10 cellular contexts compared by ENCODE assay signal in the genomic region with DNA sequence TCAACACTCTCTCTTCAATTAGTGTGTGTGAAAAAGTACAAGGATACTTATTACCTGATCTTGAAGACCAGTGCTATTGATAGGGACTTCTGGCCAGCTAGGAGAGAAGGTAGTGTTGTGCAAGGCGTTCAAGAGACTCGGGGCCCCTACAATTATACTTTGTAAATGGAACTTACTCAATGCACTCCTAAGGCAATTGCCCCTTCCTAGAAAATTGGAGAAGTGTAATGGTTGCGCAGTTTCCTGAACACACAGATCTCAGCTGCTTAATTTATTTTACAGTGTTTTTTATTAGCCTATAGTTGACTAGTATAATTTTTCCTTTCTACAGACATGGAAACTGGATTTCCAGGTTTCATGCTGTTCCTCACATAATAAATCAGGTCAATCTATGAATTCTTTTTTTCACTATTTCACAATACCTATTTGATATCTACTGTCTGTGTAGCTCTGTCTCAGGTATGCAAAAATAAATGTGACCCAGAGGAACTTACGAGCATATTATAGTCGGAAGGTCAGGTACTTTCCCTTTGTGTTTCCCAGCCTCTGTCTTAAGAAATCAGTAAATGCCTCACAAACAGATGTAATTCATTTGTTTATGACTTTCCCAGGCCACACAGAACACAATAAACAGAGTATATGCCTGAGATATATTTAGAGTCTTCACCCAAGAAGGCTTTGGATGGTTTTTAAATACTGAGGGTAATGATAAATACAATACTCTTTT.
DNase-seq lines count a peak whose midpoint lies in the region; FAIRE-seq and TF ChIP-seq lines count a peak whose summit lies in the region.
"Had no signal": no experiment of that assay in that cellular context is flagged by ENCODE, and none has a peak within 500 bp of the region (broad histone marks: within the 10 kb centered on the region; RNA-seq: fewer than 3 reads in every experiment).

No MANE protein-coding gene starts in this region.

- intact Hi-C loops in CD14-positive monocyte (cut with micrococcal nuclease): loop anchor here (5.0 to 10.0 kb wide), 3 partner anchors 50 to 90 kb away; partner anchors contain the start of gene TET2 (in 1 of the 2)

- H3K27ac ChIP-seq in epithelial cell of prostate (peak overlapping the region; percentile 28), tibial nerve (no peak overlapping the region)

- peaks cover 3 to 7% (median 5%) of the 10 kb centered on the region in 7 donors for H3K9me3 Mint-ChIP-seq in CD14-positive monocyte

- DNase-seq in CD14-positive monocyte (ENCODE audit: low spot score): no peak
- DNase-seq in GM19239 (ENCODE audit: insufficient read length, low spot score): no peak
- DNase-seq in MV-4-11 (lab: John Stamatoyannopoulos, UW): peak; percentile 77
- DNase-seq in epithelial cell of prostate (ENCODE audit: low read depth, low spot score): no peak
- no peak for DNase-seq in NCI-H524 (lab: John Stamatoyannopoulos, UW)
- DNase-seq in frontal cortex (ENCODE audit: low spot score in 2 of 2): no peak
- DNase-seq in HuH-7 (ENCODE audit: low spot score): no peak
- no peak for DNase-seq in tibial nerve (ENCODE audit: low spot score in 2 of 2)
- DNase-seq: naive B cell, SHP77 treated with DMSO at 0.1 percent for 48 hours had no signal

- peaks cover 2 to 3% of the 10 kb centered on the region in 2 donors for H3K36me3 Mint-ChIP-seq in CD14-positive monocyte

- H3K27me3 ChIP-seq in tibial nerve: no peaks in the 10 kb centered on the region

- no peak for TF ChIP-seq EP300 in tibial nerve (IDR thresholded peaks at IDR 0.05)

- WGBS in tibial nerve, 2 donors: 84 to 90% methylated on average over 5 of the region's 5 CpGs

- no peaks in the 10 kb centered on the region for H3K36me3 ChIP-seq in tibial nerve

- H3K27ac Mint-ChIP-seq in CD14-positive monocyte: peak overlapping the region; percentile 97 to 100 (median 99)
- H3K27ac Mint-ChIP-seq: naive B cell had no signal

- H3K4me3 ChIP-seq in tibial nerve: no peak overlapping the region

- peaks cover 0 to 11% (median 9%) of the 10 kb centered on the region in 4 donors for H3K4me1 ChIP-seq in tibial nerve

- H3K4me1 Mint-ChIP-seq in CD14-positive monocyte: peaks cover 76% of the 10 kb centered on the region

- TF ChIP-seq CTCF in CD14-positive monocyte (IDR thresholded peaks at IDR 0.05) (no peak), tibial nerve (IDR thresholded peaks at IDR 0.05) (no peak)

- H3K4me3 Mint-ChIP-seq in CD14-positive monocyte: peak overlapping the region; percentile 10 to 62
- H3K4me3 Mint-ChIP-seq: naive B cell had no signal

- H3K9me3 ChIP-seq in tibial nerve: peaks cover 0 to 3% (median 0%) of the 10 kb centered on the region in 4 donors

- peaks cover 0 to 3% (median 0%) of the 10 kb centered on the region in 3 donors for H3K27me3 Mint-ChIP-seq in CD14-positive monocyte (ENCODE audit: low read depth in 3 of 3)

- FAIRE-seq in GM19239 (lab: Jason Lieb, UNC): peak; percentile 92
- no peak for FAIRE-seq in frontal cortex (lab: Jason Lieb, UNC)

- TF ChIP-seq POLR2A in tibial nerve (IDR thresholded peaks at IDR 0.05): no peak
